In genomic region chr3:156664285-156665178, GRCh38 we compare ENCODE assay signal across 8 cellular contexts. TPM values are rescaled to one million over a fixed set of nuclear protein-coding genes. Genes with fewer than 3 reads are reported as not detected.
DNase-seq lines count a peak whose midpoint lies in the region; ATAC-seq and TF ChIP-seq lines count a peak whose summit lies in the region.

No MANE protein-coding gene starts in this region.

- CTCF ChIA-PET in activated CD4-positive, alpha-beta memory T cell treated with anti-CD3 and anti-CD28 coated beads, Interleukin-2, amount 10 ng/mL, durations not matched to agents 7 days and 5 days (lab: Charles Lee): interaction anchor here (1.0 to 3.3 kb wide), 6 partner anchors 9 to 473 kb away, joined by 3 to 33 read pairs (median 4); partner anchors contain the start of genes SSR3 and TIPARP
- CTCF ChIA-PET in PC-9 (lab: Charles Lee): no interaction called here

- H3K79me2 ChIP-seq in PC-9 (ENCODE audit: low read depth): no peaks in the 10 kb centered on the region

- BruUV-seq in PC-9 (replicated peaks; lab: Mats Ljungman, UMichigan): no TSS peak

- DNase-seq in left ventricle myocardium inferior (no peak), Right ventricle myocardium inferior (ENCODE audit: missing footprints) (no peak), PC-9 (no peak), thyroid gland (no peak), erythroblast (lab: John Stamatoyannopoulos, UW) (no peak), GF-D8 (lab: John Stamatoyannopoulos, UW) (no peak)
- no peak for DNase-seq in activated CD4-positive, alpha-beta memory T cell treated with anti-CD3 and anti-CD28 coated beads, Interleukin-2, amount 10 ng/mL, durations not matched to agents 7 days and 5 days

- no peaks in the 10 kb centered on the region for H3K27me3 Mint-ChIP-seq in activated CD4-positive, alpha-beta memory T cell treated with anti-CD3 and anti-CD28 coated beads, Interleukin-2, amount 10 ng/mL, durations not matched to agents 7 days and 5 days

- peaks cover 6% of the 10 kb centered on the region; the same call in 1 of the 2 replicates for H3K9me2 ChIP-seq in PC-9 (ENCODE audit: insufficient read depth)

- TF ChIP-seq POLR2A in thyroid gland (IDR thresholded peaks at IDR 0.05): no peak
- no peak for TF ChIP-seq POLR2A in erythroblast (IDR thresholded peaks at IDR 0.05; ENCODE audit: low read length)

- 89 to 90% methylated on average over 5 of the region's 5 CpGs for WGBS in thyroid gland, 2 donors

- ATAC-seq in Right ventricle myocardium inferior: no peak
- peak; percentile 74 for ATAC-seq in HG02981 (IDR thresholded peaks at IDR 0.05; ENCODE audit: unreplicated experiment)

- H3K4me1 ChIP-seq in left ventricle myocardium inferior (peaks cover 7% of the 10 kb centered on the region), PC-9 (replicated peaks; ENCODE audit: insufficient read depth) (peaks cover 20% of the 10 kb centered on the region), thyroid gland (peaks cover 0 to 16% of the 10 kb centered on the region in 2 donors)

- H3K27me3 ChIP-seq in left ventricle myocardium inferior (ENCODE audit: low read depth) (no peaks in the 10 kb centered on the region), PC-9 (ENCODE audit: insufficient read depth, low read depth) (no peaks in the 10 kb centered on the region), thyroid gland (no peaks in the 10 kb centered on the region)

- no peak for TF ChIP-seq CTCF in left ventricle myocardium inferior (IDR thresholded peaks at IDR 0.05; ENCODE audit: borderline replicate concordance)
- no peak for TF ChIP-seq CTCF in PC-9 (conservative IDR thresholded peaks at IDR 0.05)
- no peak for TF ChIP-seq CTCF in thyroid gland (IDR thresholded peaks at IDR 0.05)

- H3K4me3 Mint-ChIP-seq in activated CD4-positive, alpha-beta memory T cell treated with anti-CD3 and anti-CD28 coated beads, Interleukin-2, amount 10 ng/mL, durations not matched to agents 7 days and 5 days: peak overlapping the region; percentile 59

- no peak overlapping the region for H3K4me2 ChIP-seq in PC-9

- no peak overlapping the region for H2AFZ ChIP-seq in PC-9

- H3K27ac ChIP-seq in left ventricle myocardium inferior (replicated peaks) (peak overlapping the region; percentile 27), PC-9 (no peak overlapping the region), thyroid gland (no peak overlapping the region)

- no peaks in the 10 kb centered on the region; the same call in 1 of the 2 replicates for H3F3A ChIP-seq in PC-9 (ENCODE audit: insufficient read depth, low read depth)

- H3K36me3 ChIP-seq in left ventricle myocardium inferior (no peaks in the 10 kb centered on the region), PC-9 (ENCODE audit: low read depth) (no peaks in the 10 kb centered on the region), thyroid gland (no peaks in the 10 kb centered on the region)

- H3K9me3 Mint-ChIP-seq in activated CD4-positive, alpha-beta memory T cell treated with anti-CD3 and anti-CD28 coated beads, Interleukin-2, amount 10 ng/mL, durations not matched to agents 7 days and 5 days: peaks cover 2% of the 10 kb centered on the region

- H3K4me3 ChIP-seq in left ventricle myocardium inferior: no peak overlapping the region
- no peak overlapping the region for H3K4me3 ChIP-seq in PC-9
- H3K4me3 ChIP-seq in thyroid gland (replicated peaks in 1 of 3): no peak overlapping the region

- H3K9me3 ChIP-seq in left ventricle myocardium inferior (replicated peaks): no peaks in the 10 kb centered on the region
- H3K9me3 ChIP-seq in PC-9 (ENCODE audit: insufficient read depth, low read depth): no peaks in the 10 kb centered on the region
- H3K9me3 ChIP-seq in thyroid gland: no peaks in the 10 kb centered on the region

- H3K36me3 Mint-ChIP-seq in activated CD4-positive, alpha-beta memory T cell treated with anti-CD3 and anti-CD28 coated beads, Interleukin-2, amount 10 ng/mL, durations not matched to agents 7 days and 5 days (ENCODE audit: low read depth): peaks cover 13% of the 10 kb centered on the region

- peak overlapping the region; percentile 92 for H3K27ac Mint-ChIP-seq in activated CD4-positive, alpha-beta memory T cell treated with anti-CD3 and anti-CD28 coated beads, Interleukin-2, amount 10 ng/mL, durations not matched to agents 7 days and 5 days

- POLR2A ChIA-PET in activated CD4-positive, alpha-beta memory T cell treated with anti-CD3 and anti-CD28 coated beads, Interleukin-2, amount 10 ng/mL, durations not matched to agents 7 days and 5 days (lab: Charles Lee): interaction anchor here (0.8 to 4.9 kb wide), 17 partner anchors 11 to 510 kb away, joined by 3 to 92 read pairs (median 5); partner anchors contain the start of genes CCNL1, SSR3 and TIPARP
- POLR2A ChIA-PET in PC-9 (lab: Charles Lee; ENCODE audit: unreplicated experiment): interaction anchor here (0.5 to 0.6 kb wide), 2 partner anchors 110 to 496 kb away, joined by 3 to 4 read pairs; no protein-coding TSS in a partner anchor

- intact Hi-C loops in left ventricle myocardium inferior (cut with micrococcal nuclease): no loop called here
- intact Hi-C loops in Right ventricle myocardium inferior (cut with DNase I): no loop called here
- intact Hi-C loops in PC-9 (cut with micrococcal nuclease; ENCODE audit: unreplicated experiment): no loop called here
- intact Hi-C loops in thyroid gland (cut with DNase I): no loop called here

- H4K20me1 ChIP-seq in PC-9 (ENCODE audit: insufficient read depth): no peaks in the 10 kb centered on the region

- H3K4me1 Mint-ChIP-seq in activated CD4-positive, alpha-beta memory T cell treated with anti-CD3 and anti-CD28 coated beads, Interleukin-2, amount 10 ng/mL, durations not matched to agents 7 days and 5 days: peaks cover 68% of the 10 kb centered on the region

RNA-seq across cellular contexts. Expression of gene TIPARP, which starts 9.9 kb away (rescaled TPM):
- 27.2 TPM for total RNA-seq in left ventricle myocardium inferior
- total RNA-seq in Right ventricle myocardium inferior: 26.0 TPM
- total RNA-seq in activated CD4-positive, alpha-beta memory T cell treated with anti-CD3 and anti-CD28 coated beads, Interleukin-2, amount 10 ng/mL, durations not matched to agents 7 days and 5 days: 10 to 100 TPM; 64.7 to 73.8 TPM
- 30.3 and 35.0 TPM in 2 replicates for total RNA-seq in PC-9 (2021)
- 10 to 100 TPM; 23.3 to 65.0 (median 31.2) TPM for total RNA-seq in thyroid gland
